Comparison of ENCODE assay signal across 7 cellular contexts in the genomic region with DNA sequence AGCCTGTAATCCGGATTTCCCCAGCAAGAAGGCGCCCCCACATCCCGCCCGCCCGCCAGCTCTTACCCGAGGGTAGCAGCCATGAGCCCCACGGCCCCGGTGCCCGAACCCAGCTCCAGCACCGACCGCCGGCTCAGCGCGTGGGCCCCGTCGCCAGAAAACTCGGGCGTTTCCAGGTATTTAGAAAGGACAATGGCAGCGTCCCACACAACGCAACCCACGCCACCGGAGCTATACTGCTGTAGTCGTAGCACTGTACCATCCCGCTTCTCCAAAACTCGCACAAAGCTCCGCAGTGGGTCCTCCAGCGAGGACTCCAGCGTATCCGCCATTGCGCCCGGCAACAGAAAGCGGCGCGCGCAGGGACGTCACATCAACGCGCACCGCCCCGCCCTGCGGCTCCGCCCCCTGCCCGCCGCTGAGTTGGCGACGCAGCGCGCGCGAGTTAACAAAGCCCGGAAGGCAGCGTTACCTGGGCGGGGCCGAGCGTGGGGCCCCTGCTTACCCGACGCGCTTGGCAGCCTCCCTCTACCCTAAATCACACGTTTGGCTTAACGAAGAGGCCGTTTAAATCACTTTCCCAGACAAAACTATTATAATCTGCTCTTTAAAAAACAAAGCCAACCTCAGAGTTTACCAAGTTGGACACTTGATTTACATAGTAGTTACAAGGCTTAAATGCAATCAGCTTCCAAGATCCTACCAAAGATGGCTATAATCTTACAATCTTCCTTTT. TPM values are rescaled to one million over a fixed set of nuclear protein-coding genes. Genes with fewer than 3 reads are reported as not detected.
DNase-seq lines count a peak whose midpoint lies in the region; ATAC-seq lines count a peak whose summit lies in the region.

A gene (minus strand): TSS at position 352 of the 736 bp plus-strand sequence. CDS start 20 bp downstream, at position 332.

- ATAC-seq in GM18517 (IDR thresholded peaks at IDR 0.05; ENCODE audit: unreplicated experiment) (peak; percentile 88), HG03039 (IDR thresholded peaks at IDR 0.05; ENCODE audit: unreplicated experiment) (peak; percentile 97)

- peak; percentile 93 to 96 for DNase-seq in NCI-H2081 (lab: John Stamatoyannopoulos, UW)
- peak; percentile 94 for DNase-seq in T-helper 9 cell
- peak; percentile 98 for DNase-seq in astrocyte of the hippocampus (ENCODE audit: low read depth, low spot score)
- DNase-seq in hippocampal formation (lab: John Stamatoyannopoulos, UW): peak; percentile 85 to 89
- peak; percentile 68 for DNase-seq in renal cortical epithelial cell (ENCODE audit: low read depth)

RNA-seq across cellular contexts. Expression of the gene that starts here (rescaled TPM):
- 4.9 and 6.8 TPM in 2 replicates for total RNA-seq in renal cortical epithelial cell

Comparison
In these comparisons a context has a peak if more than half of its experiments do, and no peak if none do; other contexts are left out.
1. Peak in every context shown above with its lines: DNase-seq and ATAC-seq.